In genomic region chr19:48637948-48638830, GRCh38 we compare ENCODE assay signal across 8 cellular contexts. TPM values are rescaled to one million over a fixed set of nuclear protein-coding genes. Genes with fewer than 3 reads are reported as not detected.
DNase-seq lines count a peak whose midpoint lies in the region; ATAC-seq and TF ChIP-seq lines count a peak whose summit lies in the region.

No MANE protein-coding gene starts in this region.

- 37% methylated on average over 4 of the region's 29 CpGs; no CpG with 5 or more reads in 1 of the 2 experiments for WGBS in IMR-90 (ENCODE audit: extremely low coverage in 2 of 2, insufficient read length in 1 of 2), 2 experiments

- H3K14ac ChIP-seq in IMR-90 (replicated peaks; ENCODE audit: low read depth, low read length): peak overlapping the region; percentile 99

- BruUV-seq in IMR-90 (replicated peaks; lab: Mats Ljungman, UMichigan): no TSS peak

- no peaks in the 10 kb centered on the region for H3K27me3 ChIP-seq in IMR-90 (ENCODE audit: control insufficient read depth, insufficient read depth, low read length)
- no peaks in the 10 kb centered on the region for H3K27me3 ChIP-seq in muscle layer of duodenum (ENCODE audit: low read depth, low read length)

- TF ChIP-seq POLR2A in IMR-90 (IDR thresholded peaks at IDR 0.05; ENCODE audit: low read depth, low read length): no peak

- peak overlapping the region; percentile 77 for H4K91ac ChIP-seq in IMR-90 (ENCODE audit: insufficient read depth, low read depth, low read length)

- H3K27ac ChIP-seq in IMR-90 (ENCODE audit: insufficient read depth, low read length) (peak overlapping the region; percentile 81), muscle layer of duodenum (ENCODE audit: low read length) (peak overlapping the region; percentile 98)

- H3K4me1 ChIP-seq in IMR-90 (ENCODE audit: control insufficient read depth, insufficient read depth, low read length) (peaks cover 21% of the 10 kb centered on the region), muscle layer of duodenum (ENCODE audit: control insufficient read depth in 1 of 2, insufficient read depth in 2 of 2, low read length in 2 of 2) (peaks cover 17 to 28% of the 10 kb centered on the region in 2 donors)

- H3K9me3 ChIP-seq in IMR-90 (ENCODE audit: control insufficient read depth, insufficient read depth, low read length) (no peaks in the 10 kb centered on the region), muscle layer of duodenum (ENCODE audit: control insufficient read depth in 1 of 2, low read length in 2 of 2) (no peaks in the 10 kb centered on the region)

- peak overlapping the region; percentile 95 for H2BK120ac ChIP-seq in IMR-90 (ENCODE audit: low read depth, low read length)

- peak overlapping the region; percentile 82 for H4K5ac ChIP-seq in IMR-90 (ENCODE audit: low read depth, low read length)

- peak overlapping the region; percentile 96 for H2BK20ac ChIP-seq in IMR-90 (ENCODE audit: low read depth, low read length)

- H2AFZ ChIP-seq in IMR-90 (replicated peaks; ENCODE audit: low read length, poor library complexity): peak overlapping the region; percentile 95

- peak overlapping the region; percentile 89 for H2AK9ac ChIP-seq in IMR-90 (replicated peaks; ENCODE audit: low read depth, low read length, poor library complexity)

- DNase-seq in COLO829 (ENCODE audit: low spot score): peak; percentile 95
- peak; percentile 96 for DNase-seq in IMR-90
- DNase-seq in OCI-M1 (lab: John Stamatoyannopoulos, UW): peak; percentile 98
- DNase-seq in activated T-cell treated with anti-CD3 and anti-CD28 coated beads, Interleukin-2, amount 50 U/mL, for 48 hours: peak; percentile 76 to 81
- peak; percentile 71 for DNase-seq in stimulated activated naive CD8-positive, alpha-beta T cell treated with anti-CD3 and anti-CD28 coated beads, Interleukin-15, Interleukin-2, amounts not matched to agents 100 U/mL and 50 U/mL, for 24 hours

- H3K4ac ChIP-seq in IMR-90 (ENCODE audit: low read depth, low read length): peak overlapping the region; percentile 96

- H3K4me3 ChIP-seq in IMR-90 (ENCODE audit: insufficient read depth, low read depth, low read length) (peak overlapping the region; percentile 48), muscle layer of duodenum (ENCODE audit: low read depth in 1 of 2, low read length in 2 of 2) (peak overlapping the region; percentile 70 to 96)

- H3K79me1 ChIP-seq in IMR-90 (ENCODE audit: low read depth in 1 of 2, low read length in 2 of 2): peaks cover 0 to 18% of the 10 kb centered on the region in 2 experiments; a peak in 3 of 4 replicates

- H3K9me1 ChIP-seq in IMR-90 (ENCODE audit: insufficient read depth, low read length): peaks cover 21% of the 10 kb centered on the region

- peak; percentile 27; the same call in 1 of the 2 replicates for TF ChIP-seq CTCF in IMR-90 (conservative IDR thresholded peaks at IDR 0.05; ENCODE audit: low read depth, low read length)

- H3K23ac ChIP-seq in IMR-90 (ENCODE audit: low read depth, low read length): peak overlapping the region; percentile 93

- POLR2A ChIA-PET in IMR-90 (lab: Charles Lee; ENCODE audit: unreplicated experiment): interaction anchor here (0.5 kb wide), 1 partner anchor 60 kb away, joined by 3 read pairs; no protein-coding TSS in a partner anchor

- H2BK5ac ChIP-seq in IMR-90 (ENCODE audit: low read depth, low read length, poor library complexity, severe bottlenecking): peak overlapping the region; percentile 76

- no peaks in the 10 kb centered on the region; the same call in 1 of the 2 replicates for H3K36me3 ChIP-seq in IMR-90 (ENCODE audit: control insufficient read depth, insufficient read depth, low read length)
- no peaks in the 10 kb centered on the region for H3K36me3 ChIP-seq in muscle layer of duodenum (ENCODE audit: control insufficient read depth in 1 of 2, insufficient read depth in 2 of 2, low read length in 2 of 2)

- peak overlapping the region; percentile 60 for H3K9ac ChIP-seq in IMR-90 (ENCODE audit: low read depth, low read length)

- H3K18ac ChIP-seq in IMR-90 (ENCODE audit: low read depth, low read length): peak overlapping the region; percentile 71

- CTCF ChIA-PET in IMR-90 (lab: Yijun Ruan, JAX): no interaction called here

- peak overlapping the region; percentile 43 to 98 for H4K8ac ChIP-seq in IMR-90 (ENCODE audit: low read depth in 2 of 2, low read length in 2 of 2)

- peak overlapping the region; percentile 84; the same call in 1 of the 2 replicates for H3K56ac ChIP-seq in IMR-90 (ENCODE audit: extremely low read depth, insufficient read depth, low read length)

- in situ Hi-C loops in IMR-90 (cut with MboI; ENCODE audit: low sequenced_read_pairs): no loop called here

- peaks cover 4% of the 10 kb centered on the region; the same call in 1 of the 2 replicates for H4K20me1 ChIP-seq in IMR-90 (ENCODE audit: insufficient read depth, low read length)

- no peak for TF ChIP-seq RAD21 in IMR-90 (IDR thresholded peaks at IDR 0.05; ENCODE audit: low read length)

- peak overlapping the region; percentile 89 for H2BK15ac ChIP-seq in IMR-90 (ENCODE audit: low read depth, low read length)

- ATAC-seq in GM21390 (IDR thresholded peaks at IDR 0.05; ENCODE audit: unreplicated experiment) (peak; percentile 4), IMR-90 (ENCODE audit: low read depth) (peak; percentile 45), esophagus mucosa (peak; percentile 52)
- peak; percentile 19 for ATAC-seq in stimulated activated naive CD8-positive, alpha-beta T cell treated with anti-CD3 and anti-CD28 coated beads, Interleukin-15, Interleukin-2, amounts not matched to agents 100 U/mL and 50 U/mL, for 24 hours

- peak overlapping the region; percentile 65 for H3K4me2 ChIP-seq in IMR-90 (ENCODE audit: low read depth, low read length)

- dilution Hi-C loops in IMR-90 (cut with HindIII; ENCODE audit: low sequenced_read_pairs, unreplicated experiment): no loop called here

- intact Hi-C loops in IMR-90 (cut with micrococcal nuclease): no loop called here

- peak overlapping the region; percentile 95 for H2AK5ac ChIP-seq in IMR-90 (ENCODE audit: low read depth, low read length)

TF ChIP-seq in IMR-90, 13 proteins besides CTCF, POLR2A, EP300 and RAD21:
- peak; percentile 27; the same call in 1 of the 2 replicates for TF ChIP-seq MAZ (IDR thresholded peaks at IDR 0.05; ENCODE audit: borderline replicate concordance, low read depth, low read length)
- peak; percentile 91; the same call in 1 of the 2 replicates for TF ChIP-seq CHD1 (IDR thresholded peaks at IDR 0.05; ENCODE audit: low read depth, low read length)
- no peak for TF ChIP-seq SMC3 (IDR thresholded peaks at IDR 0.05; ENCODE audit: low read depth, low read length)
- TF ChIP-seq ELK1 (IDR thresholded peaks at IDR 0.05; ENCODE audit: borderline replicate concordance, low read depth, low read length): no peak
- no peak for TF ChIP-seq USF2 (IDR thresholded peaks at IDR 0.05; ENCODE audit: low read depth, low read length)
- no peak for TF ChIP-seq MAFK (IDR thresholded peaks at IDR 0.05; ENCODE audit: low read depth, low read length)
- peak; percentile 97 for TF ChIP-seq BHLHE40 (IDR thresholded peaks at IDR 0.05; ENCODE audit: low read depth, low read length)
- TF ChIP-seq NFE2L2 (IDR thresholded peaks at IDR 0.05; ENCODE audit: low read depth, low read length): no peak

RNA-seq across cellular contexts. Expression of gene DBP, which starts 1.0 kb away (rescaled TPM):
- total RNA-seq in IMR-90 (2012; rRNA removed) (2.5 and 3.6 TPM in 2 replicates), esophagus mucosa (6.7 TPM)
- 3.0 and 3.6 TPM in 2 replicates for polyA plus RNA-seq in IMR-90 (2012; rRNA removed)
- 2.9 and 6.3 TPM in 2 replicates for polyA plus RNA-seq in IMR-90 (2012; cell fraction: cytosol; rRNA removed)
- 2.2 and 2.6 TPM in 2 replicates for polyA plus RNA-seq in IMR-90 (2012; cell fraction: nucleus; rRNA removed; ENCODE audit: low replicate concordance)

RNA-seq across cellular contexts. Expression of gene CA11, which starts 7.8 kb away (rescaled TPM):
- total RNA-seq in IMR-90 (2012; rRNA removed) (1.3 and 1.7 TPM in 2 replicates), esophagus mucosa (3.1 TPM)
- 2.7 and 2.9 TPM in 2 replicates for polyA plus RNA-seq in IMR-90 (2012; rRNA removed)
- 2.7 and 4.7 TPM in 2 replicates for polyA plus RNA-seq in IMR-90 (2012; cell fraction: cytosol; rRNA removed)
- 2.7 and 3.3 TPM in 2 replicates for polyA plus RNA-seq in IMR-90 (2012; cell fraction: nucleus; rRNA removed; ENCODE audit: low replicate concordance)

RNA-seq across cellular contexts. Expression of gene SPHK2, which starts 18.9 kb away (rescaled TPM):
- 1.6 and 1.7 TPM in 2 replicates for total RNA-seq in IMR-90 (2012; rRNA removed)
- polyA plus RNA-seq in IMR-90 (2012; rRNA removed): 9.9 and 11.9 TPM in 2 replicates
- 10.3 and 12.8 TPM in 2 replicates for polyA plus RNA-seq in IMR-90 (2012; cell fraction: cytosol; rRNA removed)
- 24.1 and 56.8 TPM in 2 replicates for polyA plus RNA-seq in IMR-90 (2012; cell fraction: nucleus; rRNA removed; ENCODE audit: low replicate concordance)
- total RNA-seq in esophagus mucosa: 7.7 TPM

RNA-seq across cellular contexts. Expression of gene RPL18, which starts 19.2 kb away (rescaled TPM):
- total RNA-seq in IMR-90 (2012; rRNA removed): 1,909 and 2,552 TPM in 2 replicates
- 1,897 and 2,254 TPM in 2 replicates for polyA plus RNA-seq in IMR-90 (2012; rRNA removed)
- 2,745 and 3,594 TPM in 2 replicates for polyA plus RNA-seq in IMR-90 (2012; cell fraction: cytosol; rRNA removed)
- polyA plus RNA-seq in IMR-90 (2012; cell fraction: nucleus; rRNA removed; ENCODE audit: low replicate concordance): 695 and 912 TPM in 2 replicates
- 1,668 TPM for total RNA-seq in esophagus mucosa

RNA-seq across cellular contexts. Expression of gene FAM83E, which starts 23.3 kb away (rescaled TPM):
- total RNA-seq in IMR-90 (2012; rRNA removed): 0.36 and 0.56 TPM in 2 replicates
- polyA plus RNA-seq in IMR-90 (2012; rRNA removed): 0.05 and 0.17 TPM in 2 replicates
- polyA plus RNA-seq in IMR-90 (2012; cell fraction: cytosol; rRNA removed): not detected in 2 replicates
- 0.11 and 0.25 TPM in 2 replicates for polyA plus RNA-seq in IMR-90 (2012; cell fraction: nucleus; rRNA removed; ENCODE audit: low replicate concordance)
- 6.5 TPM for total RNA-seq in esophagus mucosa

Comparison
In these comparisons a context has a peak if more than half of its experiments do, and no peak if none do; other contexts are left out.
1. Peak in every context shown above with its lines: DNase-seq, ATAC-seq, H3K4me3 ChIP-seq and H3K27ac ChIP-seq.